8 cellular contexts compared by ENCODE assay signal in genomic region chr11:103055174-103055890, GRCh38. TPM values are rescaled to one million over a fixed set of nuclear protein-coding genes. Genes with fewer than 3 reads are reported as not detected.
DNase-seq lines count a peak whose midpoint lies in the region; ATAC-seq and TF ChIP-seq lines count a peak whose summit lies in the region.

No MANE protein-coding gene starts in this region.

- H3K9me3 ChIP-seq in OCI-LY3 (ENCODE audit: insufficient read depth, low read length) (no peaks in the 10 kb centered on the region), endodermal cell (ENCODE audit: control insufficient read depth, low read length) (no peaks in the 10 kb centered on the region)

- H3K27ac Mint-ChIP-seq in endodermal cell, result no peak overlapping the region
- H3K27ac Mint-ChIP-seq in neural crest cell (ENCODE audit: unreplicated experiment), result no peak overlapping the region

- H3K4me1 ChIP-seq in OCI-LY3 (ENCODE audit: low read length) (no peaks in the 10 kb centered on the region; the same call in 1 of the 2 replicates), endodermal cell (ENCODE audit: control insufficient read depth, insufficient read depth, low read length) (no peaks in the 10 kb centered on the region)

- no peaks in the 10 kb centered on the region for H4K20me1 ChIP-seq in OCI-LY3 (ENCODE audit: insufficient read depth, low read length)

- H3K9me3 Mint-ChIP-seq in endodermal cell (no peaks in the 10 kb centered on the region), neural crest cell (peaks cover 5% of the 10 kb centered on the region)

- no peak overlapping the region for H2AFZ ChIP-seq in OCI-LY3 (ENCODE audit: low read depth, low read length)

- 75 to 83% methylated on average over 2 to 3 of the region's 3 CpGs for whole genome bisulfite sequencing in endodermal cell (ENCODE audit: insufficient coverage in 1 of 2, insufficient read length in 1 of 2), 2 experiments

- H3K27me3 Mint-ChIP-seq in endodermal cell (ENCODE audit: insufficient read depth) (no peaks in the 10 kb centered on the region), neural crest cell (ENCODE audit: low read depth) (no peaks in the 10 kb centered on the region)

- H3K36me3 ChIP-seq in OCI-LY3 (replicated peaks; ENCODE audit: low read depth, low read length) (peaks cover 5% of the 10 kb centered on the region), endodermal cell (ENCODE audit: control insufficient read depth, insufficient read depth, low read length) (peaks cover 21% of the 10 kb centered on the region)

- no peaks in the 10 kb centered on the region for H3K79me2 ChIP-seq in OCI-LY3 (ENCODE audit: low read length)

- DNase-seq in CD1c-positive myeloid dendritic cell (ENCODE audit: extremely low spot score), result peak; percentile 47
- DNase-seq in endodermal cell, result no peak
- no peak for DNase-seq in neural crest cell (ENCODE audit: low read depth, low spot score)

- peak; percentile 72 for ATAC-seq in GM18502 (IDR thresholded peaks at IDR 0.05; ENCODE audit: poor library complexity, unreplicated experiment)
- ATAC-seq in HG03135 (IDR thresholded peaks at IDR 0.05; ENCODE audit: unreplicated experiment), result peak; percentile 54
- no peak for ATAC-seq in GM21423 (IDR thresholded peaks at IDR 0.05; ENCODE audit: unreplicated experiment)
- ATAC-seq in HG03432 (IDR thresholded peaks at IDR 0.05; ENCODE audit: unreplicated experiment), result no peak

- no peaks in the 10 kb centered on the region for H3K4me1 Mint-ChIP-seq in endodermal cell
- H3K4me1 Mint-ChIP-seq in neural crest cell, result no peaks in the 10 kb centered on the region

- TF ChIP-seq CTCF in OCI-LY3 (IDR thresholded peaks at IDR 0.05; ENCODE audit: low read depth, low read length), result peak; percentile 55
- peak; percentile 81 for TF ChIP-seq CTCF in endodermal cell (conservative IDR thresholded peaks at IDR 0.05)
- peak; percentile 77 for TF ChIP-seq CTCF in neural crest cell (conservative IDR thresholded peaks at IDR 0.05)

- H3K4me2 ChIP-seq in OCI-LY3 (ENCODE audit: low read length), result no peak overlapping the region

- H3K9ac ChIP-seq in OCI-LY3 (ENCODE audit: low read length), result no peak overlapping the region
- H3K9ac ChIP-seq in endodermal cell (ENCODE audit: extremely low read depth, low read length, poor library complexity, severe bottlenecking), result no peak overlapping the region

- no peak overlapping the region for H3K4me3 ChIP-seq in OCI-LY3 (ENCODE audit: low read length)
- H3K4me3 ChIP-seq in endodermal cell (ENCODE audit: low read length), result no peak overlapping the region

- H3K27me3 ChIP-seq in OCI-LY3 (ENCODE audit: low read depth, low read length) (no peaks in the 10 kb centered on the region), endodermal cell (ENCODE audit: control insufficient read depth, insufficient read depth, low read length, poor library complexity, severe bottlenecking) (no peaks in the 10 kb centered on the region)

- H3K36me3 Mint-ChIP-seq in endodermal cell (ENCODE audit: low read depth) (peaks cover 16% of the 10 kb centered on the region), neural crest cell (ENCODE audit: low read depth) (no peaks in the 10 kb centered on the region)

- H3K27ac ChIP-seq in OCI-LY3 (ENCODE audit: low read length) (no peak overlapping the region), endodermal cell (ENCODE audit: low read depth, low read length) (no peak overlapping the region)

- H3K4me3 Mint-ChIP-seq in endodermal cell (no peak overlapping the region), neural crest cell (no peak overlapping the region)

RNA-seq across cellular contexts. Expression of gene DCUN1D5, which starts 36.6 kb away (rescaled TPM):
- total RNA-seq in endodermal cell, result 10 to 100 TPM; 47.0 to 51.5 TPM
- polyA plus RNA-seq in endodermal cell (2013, experiment 1 of 2), result 48.4 TPM
- polyA plus RNA-seq in endodermal cell (2013, experiment 2 of 2), result 43.2 TPM
- total RNA-seq in neural crest cell, result 38.8 and 39.1 TPM in 2 replicates

RNA-seq across cellular contexts. Expression of gene DYNC2H1, which starts 53.9 kb away (rescaled TPM):
- 10 to 100 TPM; 21.1 to 31.9 TPM for total RNA-seq in endodermal cell
- polyA plus RNA-seq in endodermal cell (2013, experiment 1 of 2), result 13.6 TPM
- polyA plus RNA-seq in endodermal cell (2013, experiment 2 of 2), result 14.2 TPM
- 20.4 and 21.8 TPM in 2 replicates for total RNA-seq in neural crest cell

Comparison
In these comparisons a context has a peak if more than half of its experiments do, and no peak if none do; other contexts are left out.
1. ATAC-seq: peak in GM18502 (single experiment) and HG03135 (single experiment); none in GM21423 (single experiment) and HG03432 (single experiment).
2. Peak in every context shown above with its lines, with median percentiles within 50 percentile points of each other: CTCF ChIP-seq.